10 cellular contexts compared by ENCODE assay signal in the genomic region with DNA sequence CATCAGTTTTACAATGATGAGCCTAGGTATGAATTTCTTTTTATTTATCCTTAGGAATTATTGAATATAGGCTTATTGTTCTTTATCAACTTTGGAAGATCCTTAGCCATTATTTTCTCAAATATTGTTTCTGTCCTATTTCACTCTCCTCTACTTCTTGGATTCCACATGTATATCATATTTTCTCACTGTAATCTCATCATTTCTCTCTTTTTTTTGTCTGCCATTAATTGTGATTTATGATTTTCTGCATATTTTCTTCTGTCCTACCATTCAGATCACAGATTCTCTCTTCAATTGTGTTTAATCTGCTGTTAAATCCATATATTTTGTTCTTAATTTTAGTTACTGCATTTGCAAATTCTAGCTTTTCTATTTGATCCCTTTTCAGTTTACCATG.
"Had no signal": no experiment of that assay in that cellular context is flagged by ENCODE, and none has a peak within 500 bp of the region (broad histone marks: within the 10 kb centered on the region; RNA-seq: fewer than 3 reads in every experiment).

No MANE protein-coding gene starts in this region.

- H3K4me3 ChIP-seq: GM23248, HAP-1 had no signal

- H3K36me3 Mint-ChIP-seq: IgD-negative memory B cell had no signal

- H3K9ac ChIP-seq: GM23248 had no signal

- H3K4me3 Mint-ChIP-seq: HFFc6, IgD-negative memory B cell had no signal

- FAIRE-seq: HepG2 had no signal

- H3K4me1 Mint-ChIP-seq: IgD-negative memory B cell had no signal

- H3K27ac ChIP-seq: GM23248, HL-60 had no signal

- H3K27ac Mint-ChIP-seq: HFFc6 had no signal

- H3K9me3 ChIP-seq: HAP-1 had no signal

- H3K36me3 ChIP-seq: HAP-1 had no signal

- H2AFZ ChIP-seq: GM23248 had no signal

- ATAC-seq: HCT116, HepG2 had no signal

- DNase-seq: GM23248, GOT3, H7, HFFc6, KG1 had no signal
